Comparison of ENCODE assay signal across 8 cellular contexts in the genomic region with DNA sequence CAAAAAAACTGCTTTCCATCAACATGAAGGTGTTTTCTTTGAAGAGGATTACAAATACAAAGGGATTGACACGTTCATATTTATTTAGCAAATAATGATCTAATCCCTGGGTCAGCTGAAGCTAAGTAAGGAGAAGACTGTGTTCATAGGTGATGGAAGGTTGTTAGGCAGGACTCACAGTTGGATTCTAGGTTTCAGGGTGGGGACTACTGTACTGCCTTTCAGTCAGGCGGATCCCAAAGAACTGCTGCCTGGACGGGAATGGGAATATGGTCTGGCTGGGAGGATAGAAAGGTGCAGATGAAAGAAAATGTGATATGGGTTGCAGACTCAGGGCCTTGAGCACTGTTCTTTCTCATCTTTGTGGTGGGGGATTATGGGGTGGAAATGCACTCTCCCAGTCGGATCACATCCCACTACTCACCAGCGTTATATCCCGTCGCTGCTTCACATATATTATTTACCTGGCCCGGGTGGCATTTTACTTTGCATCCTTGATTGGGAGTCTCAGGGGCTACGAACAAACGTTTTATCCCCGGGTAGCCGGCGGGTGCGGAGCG.
A peak's percentile ranks its signal among the peaks of the same experiment; 100 is the strongest.
DNase-seq lines count a peak whose midpoint lies in the region; ATAC-seq and TF ChIP-seq lines count a peak whose summit lies in the region.
"Not testable (repeated sequence)": the region's sequence is repeated elsewhere in the genome, so short reads cannot be mapped to it uniquely, and the experiment has no call there.

No MANE protein-coding gene starts in this region.

- POLR2A ChIA-PET in activated CD4-positive, alpha-beta memory T cell treated with anti-CD3 and anti-CD28 coated beads for 36 hours (lab: Charles Lee) = not testable (repeated sequence)

- not testable (repeated sequence) for H3K9me3 Mint-ChIP-seq in activated CD4-positive, alpha-beta memory T cell treated with anti-CD3 and anti-CD28 coated beads for 36 hours; central memory CD8-positive, alpha-beta T cell; nephron

- peak overlapping the region; percentile 78 for H3K4me3 ChIP-seq in Loucy (ENCODE audit: low read length, poor library complexity, severe bottlenecking)
- peak overlapping the region; percentile 60 for H3K4me3 ChIP-seq in hepatocyte
- peak overlapping the region; percentile 62 to 71 for H3K4me3 ChIP-seq in stomach smooth muscle (ENCODE audit: low read length in 2 of 2)

- 13% methylated on average over 15 of the region's 15 CpGs for WGBS in hepatocyte (ENCODE audit: low lambda C conversion rate, missing lambda C conversion rate)

- CTCF ChIA-PET in activated CD4-positive, alpha-beta memory T cell treated with anti-CD3 and anti-CD28 coated beads for 36 hours (lab: Charles Lee) = not testable (repeated sequence)

- H3K27ac Mint-ChIP-seq in activated CD4-positive, alpha-beta memory T cell treated with anti-CD3 and anti-CD28 coated beads for 36 hours; central memory CD8-positive, alpha-beta T cell (ENCODE audit: low read depth); nephron: not testable (repeated sequence)

- not testable (repeated sequence) for H3K9me2 ChIP-seq in Loucy (replicated peaks; ENCODE audit: low read depth, low read length); hepatocyte (replicated peaks; ENCODE audit: insufficient read depth)

- peaks cover 49% of the 10 kb centered on the region for H3K27me3 Mint-ChIP-seq in activated CD4-positive, alpha-beta memory T cell treated with anti-CD3 and anti-CD28 coated beads for 36 hours
- H3K27me3 Mint-ChIP-seq in central memory CD8-positive, alpha-beta T cell = peaks cover 92% of the 10 kb centered on the region
- H3K27me3 Mint-ChIP-seq in nephron (ENCODE audit: low read depth) = peaks cover 95% of the 10 kb centered on the region

- not testable (repeated sequence) for H3K27me3 ChIP-seq in Loucy (ENCODE audit: insufficient read depth, low read length, poor library complexity, severe bottlenecking)
- H3K27me3 ChIP-seq in hepatocyte (peaks cover 30% of the 10 kb centered on the region), stomach smooth muscle (ENCODE audit: control insufficient read depth in 1 of 2, insufficient read depth in 2 of 2, low read length in 2 of 2) (peaks cover 0 to 16% of the 10 kb centered on the region in 2 donors)

- not testable (repeated sequence) for TF ChIP-seq CTCF in Loucy (conservative IDR thresholded peaks at IDR 0.05; ENCODE audit: low read length); hepatocyte (IDR thresholded peaks at IDR 0.05; ENCODE audit: poor library complexity); nephron (IDR thresholded peaks at IDR 0.05; ENCODE audit: unreplicated experiment in 3 of 3)

- H3K4me2 ChIP-seq in Loucy (ENCODE audit: low read depth, low read length, poor library complexity, severe bottlenecking) (peak overlapping the region; percentile 78), hepatocyte (peak overlapping the region; percentile 93)

- intact Hi-C loops in activated CD4-positive, alpha-beta memory T cell treated with anti-CD3 and anti-CD28 coated beads for 36 hours (cut with micrococcal nuclease) = not testable (repeated sequence)

- H3K36me3 Mint-ChIP-seq in activated CD4-positive, alpha-beta memory T cell treated with anti-CD3 and anti-CD28 coated beads for 36 hours; central memory CD8-positive, alpha-beta T cell (ENCODE audit: insufficient read depth); nephron (ENCODE audit: low read depth): not testable (repeated sequence)

- peak; percentile 95 for DNase-seq in DMS53 (lab: John Stamatoyannopoulos, UW)
- DNase-seq in NCI-H748 treated with DMSO at 0.1 percent for 48 hours (lab: John Stamatoyannopoulos, UW) = peak; percentile 37
- not testable (repeated sequence) for DNase-seq in activated CD4-positive, alpha-beta memory T cell treated with anti-CD3 and anti-CD28 coated beads for 36 hours; central memory CD8-positive, alpha-beta T cell (ENCODE audit: low spot score in 2 of 2); hepatocyte (ENCODE audit: low spot score)

- H3K36me3 ChIP-seq in Loucy (ENCODE audit: insufficient read depth, low read length); hepatocyte (replicated peaks; ENCODE audit: insufficient read depth, low read depth); stomach smooth muscle (ENCODE audit: control insufficient read depth in 2 of 2, insufficient read depth in 2 of 2, low read length in 2 of 2): not testable (repeated sequence)

- not testable (repeated sequence) for H3K4me1 ChIP-seq in Loucy (ENCODE audit: insufficient read depth, low read length, poor library complexity, severe bottlenecking); hepatocyte (ENCODE audit: insufficient read depth); stomach smooth muscle (ENCODE audit: control insufficient read depth, insufficient read depth, low read length)

- ATAC-seq in central memory CD8-positive, alpha-beta T cell (replicated peaks; ENCODE audit: extremely low read depth, poor library complexity, severe bottlenecking) = not testable (repeated sequence)

- not testable (repeated sequence) for H3K9ac ChIP-seq in Loucy (ENCODE audit: low read depth, low read length, poor library complexity, severe bottlenecking); stomach smooth muscle (ENCODE audit: low read length in 2 of 2)

- H4K20me1 ChIP-seq in Loucy (ENCODE audit: insufficient read depth, low read length, poor library complexity, severe bottlenecking); hepatocyte (ENCODE audit: insufficient read depth, poor library complexity, severe bottlenecking): not testable (repeated sequence)

- not testable (repeated sequence) for H3K4me1 Mint-ChIP-seq in activated CD4-positive, alpha-beta memory T cell treated with anti-CD3 and anti-CD28 coated beads for 36 hours (ENCODE audit: low read depth); nephron
- peaks cover 17% of the 10 kb centered on the region for H3K4me1 Mint-ChIP-seq in central memory CD8-positive, alpha-beta T cell

- H3K4me3 Mint-ChIP-seq in activated CD4-positive, alpha-beta memory T cell treated with anti-CD3 and anti-CD28 coated beads for 36 hours = peak overlapping the region; percentile 71
- H3K4me3 Mint-ChIP-seq in central memory CD8-positive, alpha-beta T cell = peak overlapping the region; percentile 69
- H3K4me3 Mint-ChIP-seq in nephron = peak overlapping the region; percentile 80 to 85 (median 84)

- H3K79me2 ChIP-seq in Loucy (ENCODE audit: insufficient read depth, low read length); hepatocyte: not testable (repeated sequence)

- H3F3A ChIP-seq in Loucy (ENCODE audit: low read depth) = not testable (repeated sequence)

- H3K27ac ChIP-seq in hepatocyte; stomach smooth muscle (ENCODE audit: low read length): not testable (repeated sequence)

- peak overlapping the region; percentile 95 for H2AFZ ChIP-seq in Loucy (ENCODE audit: low read length)
- peak overlapping the region; percentile 93 for H2AFZ ChIP-seq in hepatocyte

- H3K9me3 ChIP-seq in Loucy (ENCODE audit: insufficient read depth, low read depth, low read length); hepatocyte (ENCODE audit: low read depth); stomach smooth muscle (ENCODE audit: control insufficient read depth in 2 of 2, low read length in 2 of 2): not testable (repeated sequence)
